In the genomic region with DNA sequence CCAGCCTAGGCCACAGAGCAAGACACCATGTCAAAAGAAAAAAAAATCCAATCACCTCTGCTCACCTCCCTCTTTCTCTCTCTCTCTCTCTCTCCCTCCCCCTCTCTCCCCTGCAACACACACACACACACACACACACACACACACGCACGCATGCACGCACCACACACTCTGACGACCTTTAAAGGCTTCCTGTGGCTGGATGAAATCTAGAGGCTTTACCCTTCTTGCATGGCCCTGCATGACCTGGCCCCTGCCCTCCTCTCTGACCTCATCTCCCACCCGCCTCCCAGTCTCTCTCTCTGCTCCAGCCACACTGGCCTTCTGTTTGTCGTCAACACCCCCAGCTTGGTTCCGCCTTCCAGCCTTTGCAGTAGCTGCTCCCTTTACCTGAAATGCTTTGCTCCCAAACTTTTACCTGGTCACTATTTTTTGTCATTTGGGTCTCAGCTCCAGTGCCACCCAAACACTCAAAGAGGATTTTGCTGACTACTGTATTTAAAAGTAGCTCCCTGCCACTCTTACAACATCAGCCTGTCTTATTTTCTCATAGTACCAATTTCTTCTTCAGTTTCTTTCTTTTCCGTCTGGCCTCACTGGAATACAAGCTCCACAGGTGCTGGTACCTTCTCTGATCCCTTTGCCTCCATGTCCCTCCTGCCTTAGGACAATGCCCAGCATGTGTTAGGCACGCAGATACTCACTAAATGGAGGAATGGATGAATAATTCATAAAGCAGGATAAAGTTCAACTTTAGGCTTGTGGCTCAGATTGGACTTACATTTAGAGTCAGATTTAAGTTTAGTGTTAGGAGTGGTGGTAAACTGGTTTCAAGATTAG, we compare ENCODE assay signal across 1 cellular context.
TF ChIP-seq lines count a peak whose summit lies in the region.

No MANE protein-coding gene starts in this region.

TF ChIP-seq in K562, 482 proteins besides CTCF, POLR2A, EP300 and RAD21:
- 0 out of 2 replicates have a peak, but pooled peaks have one; percentile 15 for TF ChIP-seq EGR1 (conservative IDR thresholded peaks at IDR 0.05)
- peak; percentile 35; the same call in 1 of the 2 replicates for TF ChIP-seq SMARCE1 (IDR thresholded peaks at IDR 0.05)
- TF ChIP-seq, protein P1, sequence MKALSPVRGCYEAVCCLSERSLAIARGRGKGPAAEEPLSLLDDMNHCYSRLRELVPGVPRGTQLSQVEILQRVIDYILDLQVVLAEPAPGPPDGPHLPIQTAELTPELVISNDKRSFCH (CRISPR knock-in tag; IDR thresholded peaks at IDR 0.05): no peak
- TF ChIP-seq, protein P1 (tag; IDR thresholded peaks at IDR 0.05): peak; percentile 69; the same call in 1 of the 2 replicates
- TF ChIP-seq, protein P2, sequence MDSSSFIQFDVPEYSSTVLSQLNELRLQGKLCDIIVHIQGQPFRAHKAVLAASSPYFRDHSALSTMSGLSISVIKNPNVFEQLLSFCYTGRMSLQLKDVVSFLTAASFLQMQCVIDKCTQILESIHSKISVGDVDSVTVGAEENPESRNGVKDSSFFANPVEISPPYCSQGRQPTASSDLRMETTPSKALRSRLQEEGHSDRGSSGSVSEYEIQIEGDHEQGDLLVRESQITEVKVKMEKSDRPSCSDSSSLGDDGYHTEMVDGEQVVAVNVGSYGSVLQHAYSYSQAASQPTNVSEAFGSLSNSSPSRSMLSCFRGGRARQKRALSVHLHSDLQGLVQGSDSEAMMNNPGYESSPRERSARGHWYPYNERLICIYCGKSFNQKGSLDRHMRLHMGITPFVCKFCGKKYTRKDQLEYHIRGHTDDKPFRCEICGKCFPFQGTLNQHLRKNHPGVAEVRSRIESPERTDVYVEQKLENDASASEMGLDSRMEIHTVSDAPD (CRISPR knock-in tag; IDR thresholded peaks at IDR 0.05): no peak
- peak; percentile 40; the same call in 1 of the 2 replicates for TF ChIP-seq ATF7 (IDR thresholded peaks at IDR 0.05)
- TF ChIP-seq ESRRB (CRISPR knock-in tag; IDR thresholded peaks at IDR 0.05; ENCODE audit: borderline replicate concordance): no peak
- 0 out of 2 replicates have a peak, but pooled peaks have one; percentile 34 for TF ChIP-seq ZNF584 (CRISPR knock-in tag; IDR thresholded peaks at IDR 0.05; ENCODE audit: low read depth)
- TF ChIP-seq NR2C2 (CRISPR knock-in tag; IDR thresholded peaks at IDR 0.05): no peak
- peak; percentile 67; the same call in 1 of the 2 replicates for TF ChIP-seq NR2C2 (tag; IDR thresholded peaks at IDR 0.05)
- TF ChIP-seq HDAC1 (IDR thresholded peaks at IDR 0.05): peak in 1 of 2 experiments; percentile 18; a peak in 1 of 4 replicates
- 0 out of 2 replicates have a peak, but pooled peaks have one; percentile 24 for TF ChIP-seq MAFK (IDR thresholded peaks at IDR 0.05; ENCODE audit: low read length)
- no peak for TF ChIP-seq PHTF2 (CRISPR knock-in tag; IDR thresholded peaks at IDR 0.05)
- TF ChIP-seq, protein P3, sequence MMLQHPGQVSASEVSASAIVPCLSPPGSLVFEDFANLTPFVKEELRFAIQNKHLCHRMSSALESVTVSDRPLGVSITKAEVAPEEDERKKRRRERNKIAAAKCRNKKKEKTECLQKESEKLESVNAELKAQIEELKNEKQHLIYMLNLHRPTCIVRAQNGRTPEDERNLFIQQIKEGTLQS (IDR thresholded peaks at IDR 0.05): 0 out of 2 replicates have a peak, but pooled peaks have one; percentile 12
- TF ChIP-seq, protein P3 (CRISPR knock-in tag; conservative IDR thresholded peaks at IDR 0.05): no peak
- TF ChIP-seq MAFG (tag; conservative IDR thresholded peaks at IDR 0.05): peak; percentile 77
- peak; percentile 92 for TF ChIP-seq ZNF316 (IDR thresholded peaks at IDR 0.05)
- 0 out of 2 replicates have a peak, but pooled peaks have one; percentile 24 for TF ChIP-seq DPF2 (IDR thresholded peaks at IDR 0.05)
- TF ChIP-seq ESRRA (IDR thresholded peaks at IDR 0.05; ENCODE audit: borderline replicate concordance, low read depth): peak; percentile 39; the same call in 1 of the 2 replicates
- TF ChIP-seq, protein P4, sequence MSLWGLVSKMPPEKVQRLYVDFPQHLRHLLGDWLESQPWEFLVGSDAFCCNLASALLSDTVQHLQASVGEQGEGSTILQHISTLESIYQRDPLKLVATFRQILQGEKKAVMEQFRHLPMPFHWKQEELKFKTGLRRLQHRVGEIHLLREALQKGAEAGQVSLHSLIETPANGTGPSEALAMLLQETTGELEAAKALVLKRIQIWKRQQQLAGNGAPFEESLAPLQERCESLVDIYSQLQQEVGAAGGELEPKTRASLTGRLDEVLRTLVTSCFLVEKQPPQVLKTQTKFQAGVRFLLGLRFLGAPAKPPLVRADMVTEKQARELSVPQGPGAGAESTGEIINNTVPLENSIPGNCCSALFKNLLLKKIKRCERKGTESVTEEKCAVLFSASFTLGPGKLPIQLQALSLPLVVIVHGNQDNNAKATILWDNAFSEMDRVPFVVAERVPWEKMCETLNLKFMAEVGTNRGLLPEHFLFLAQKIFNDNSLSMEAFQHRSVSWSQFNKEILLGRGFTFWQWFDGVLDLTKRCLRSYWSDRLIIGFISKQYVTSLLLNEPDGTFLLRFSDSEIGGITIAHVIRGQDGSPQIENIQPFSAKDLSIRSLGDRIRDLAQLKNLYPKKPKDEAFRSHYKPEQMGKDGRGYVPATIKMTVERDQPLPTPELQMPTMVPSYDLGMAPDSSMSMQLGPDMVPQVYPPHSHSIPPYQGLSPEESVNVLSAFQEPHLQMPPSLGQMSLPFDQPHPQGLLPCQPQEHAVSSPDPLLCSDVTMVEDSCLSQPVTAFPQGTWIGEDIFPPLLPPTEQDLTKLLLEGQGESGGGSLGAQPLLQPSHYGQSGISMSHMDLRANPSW (CRISPR knock-in tag; IDR thresholded peaks at IDR 0.05): no peak
- no peak for TF ChIP-seq NFIX (CRISPR knock-in tag; IDR thresholded peaks at IDR 0.05; ENCODE audit: low read depth)
- TF ChIP-seq, protein P5, sequence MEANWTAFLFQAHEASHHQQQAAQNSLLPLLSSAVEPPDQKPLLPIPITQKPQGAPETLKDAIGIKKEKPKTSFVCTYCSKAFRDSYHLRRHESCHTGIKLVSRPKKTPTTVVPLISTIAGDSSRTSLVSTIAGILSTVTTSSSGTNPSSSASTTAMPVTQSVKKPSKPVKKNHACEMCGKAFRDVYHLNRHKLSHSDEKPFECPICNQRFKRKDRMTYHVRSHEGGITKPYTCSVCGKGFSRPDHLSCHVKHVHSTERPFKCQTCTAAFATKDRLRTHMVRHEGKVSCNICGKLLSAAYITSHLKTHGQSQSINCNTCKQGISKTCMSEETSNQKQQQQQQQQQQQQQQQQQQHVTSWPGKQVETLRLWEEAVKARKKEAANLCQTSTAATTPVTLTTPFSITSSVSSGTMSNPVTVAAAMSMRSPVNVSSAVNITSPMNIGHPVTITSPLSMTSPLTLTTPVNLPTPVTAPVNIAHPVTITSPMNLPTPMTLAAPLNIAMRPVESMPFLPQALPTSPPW (CRISPR knock-in tag; IDR thresholded peaks at IDR 0.05): 0 out of 2 replicates have a peak, but pooled peaks have one; percentile 15
- TF ChIP-seq C11orf30 (IDR thresholded peaks at IDR 0.05; ENCODE audit: low read depth): peak; percentile 84
- TF ChIP-seq MAFF (IDR thresholded peaks at IDR 0.05; ENCODE audit: low read length): peak; percentile 60
- peak; percentile 29; the same call in 1 of the 2 replicates for TF ChIP-seq CREM (IDR thresholded peaks at IDR 0.05; ENCODE audit: low read depth)
